In the genomic region with DNA sequence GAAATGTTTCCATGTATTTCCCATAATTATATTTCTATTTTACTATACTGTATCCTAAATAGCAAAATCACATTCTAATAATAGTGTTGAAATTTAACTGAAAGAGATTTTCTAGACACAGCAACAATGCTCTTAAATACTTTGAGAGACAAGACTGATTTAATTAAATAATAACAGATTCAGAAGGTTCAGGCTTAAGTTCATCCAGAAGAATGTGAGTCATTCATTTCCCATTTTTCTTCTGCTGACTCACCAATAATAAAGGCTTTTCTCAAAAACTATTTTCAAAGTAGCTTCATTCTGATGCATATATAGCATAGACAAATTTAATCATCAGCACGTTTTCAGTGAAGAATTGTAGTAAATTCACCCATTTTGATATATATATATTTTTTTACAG, we compare ENCODE assay signal across 26 cellular contexts.
DNase-seq lines count a peak whose midpoint lies in the region; ATAC-seq, FAIRE-seq and TF ChIP-seq lines count a peak whose summit lies in the region.
"Had no signal": no experiment of that assay in that cellular context is flagged by ENCODE, and none has a peak within 500 bp of the region (broad histone marks: within the 10 kb centered on the region; RNA-seq: fewer than 3 reads in every experiment).

No MANE protein-coding gene starts in this region.

- no peaks in the 10 kb centered on the region for H3K9me3 ChIP-seq in lower lobe of right lung
- H3K9me3 ChIP-seq: Caco-2, Peyer's patch, prostate gland had no signal

- H3K27me3 ChIP-seq in lower lobe of right lung (ENCODE audit: low read depth): no peaks in the 10 kb centered on the region
- H3K27me3 ChIP-seq: Peyer's patch had no signal

- intact Hi-C loops in lower lobe of right lung (cut with DNase I): no loop called here

- H3K27ac ChIP-seq in lower lobe of right lung: no peak overlapping the region
- H3K27ac ChIP-seq: Peyer's patch, prostate gland had no signal

- no peak for ATAC-seq in lower lobe of right lung
- ATAC-seq: GM12878; stimulated activated naive B cell treated with anti-CD40 and anti-IgM and Interleukin-4, amounts not matched to agents 10 μg/mL and 1 μg/mL and 100 μg/mL, for 72 hours had no signal

- H3K4me3 ChIP-seq in astrocyte of the cerebellum (ENCODE audit: low read depth, low read length) (no peak overlapping the region), lower lobe of right lung (no peak overlapping the region)
- H3K4me3 ChIP-seq: GM12878, lung, Peyer's patch, prostate gland had no signal

- DNase-seq in HS-5 (ENCODE audit: low read depth) (peak; percentile 40), astrocyte of the cerebellum (ENCODE audit: low read depth) (peak; percentile 3), foreskin melanocyte (peak; percentile 45), urothelium cell line (ENCODE audit: low spot score) (peak; percentile 26), lower lobe of right lung (no peak), NCI-H2029 (lab: John Stamatoyannopoulos, UW) (no peak), COLO668 (lab: John Stamatoyannopoulos, UW; ENCODE audit: unreplicated experiment) (no peak)
- DNase-seq: activated CD4-positive, alpha-beta T cell treated with anti-CD3 and anti-CD28 coated beads, Interleukin-2, amount 10 ng/mL, durations not matched to agents 24 days and 14 days; Caco-2; dermis blood vessel endothelial cell; DMS79 treated with DMSO at 0.1 percent for 48 hours; foreskin fibroblast; HFFc6; hippocampal formation; NCI-H1105; NCI-H510A; Peyer's patch; small intestine; stimulated activated CD4-positive, alpha-beta T cell treated with anti-CD3 and anti-CD28 coated beads, Interleukin-2, amount 100 ng/mL, for 48 hours; stimulated activated naive B cell treated with anti-CD40 and anti-IgM and Interleukin-4, amounts not matched to agents 10 μg/mL and 1 μg/mL and 100 μg/mL, for 72 hours; T-helper 2 cell had no signal

- in situ Hi-C loops in astrocyte of the cerebellum (cut with HindIII; ENCODE audit: low sequenced_read_pairs): no loop called here

- TF ChIP-seq CTCF in astrocyte of the cerebellum (IDR thresholded peaks at IDR 0.05; ENCODE audit: low read depth, low read length, missing control alignments): no peak
- TF ChIP-seq CTCF in lower lobe of right lung (IDR thresholded peaks at IDR 0.05): no peak

- H3K36me3 ChIP-seq in lower lobe of right lung: no peaks in the 10 kb centered on the region
- H3K36me3 ChIP-seq: Peyer's patch, prostate gland had no signal

- no peaks in the 10 kb centered on the region for H3K4me1 ChIP-seq in lower lobe of right lung
- H3K4me1 ChIP-seq: Caco-2, Peyer's patch, prostate gland had no signal

- no peak for FAIRE-seq in urothelium cell line (lab: Jason Lieb, UNC)
- FAIRE-seq: GM12878, GM19239, islet of Langerhans, small intestine had no signal

Comparison
In these comparisons a context has a peak if more than half of its experiments do, and no peak if none do; other contexts are left out.
1. DNase-seq: peak in HS-5 (single experiment), astrocyte of the cerebellum (single experiment), foreskin melanocyte (single experiment) and urothelium cell line (single experiment); none in lower lobe of right lung (single experiment), NCI-H2029 (single experiment) and COLO668 (single experiment).